ENCODE assay signal across 21 cellular contexts in genomic region chr10:68397005-68397404, GRCh38. TPM values are rescaled to one million over a fixed set of nuclear protein-coding genes. Genes with fewer than 3 reads are reported as not detected.
DNase-seq lines count a peak whose midpoint lies in the region; ATAC-seq, FAIRE-seq and TF ChIP-seq lines count a peak whose summit lies in the region.
"Had no signal": no experiment of that assay in that cellular context is flagged by ENCODE, and none has a peak within 500 bp of the region (broad histone marks: within the 10 kb centered on the region; RNA-seq: fewer than 3 reads in every experiment).

No MANE protein-coding gene starts in this region.

- H3K36me3 ChIP-seq in HepG2 (replicated peaks in 1 of 2; ENCODE audit: control insufficient read depth in 1 of 2, insufficient read depth in 2 of 2, low read length in 2 of 2) (peaks cover 6 to 28% of the 10 kb centered on the region in 2 experiments), right lobe of liver (peaks cover 0 to 45% (median 0%) of the 10 kb centered on the region in 4 donors), A673 (ENCODE audit: insufficient read depth, low read length, poor library complexity, severe bottlenecking) (peaks cover 45% of the 10 kb centered on the region), small intestine (ENCODE audit: control insufficient read depth in 2 of 2, insufficient read depth in 2 of 2, low read length in 2 of 2) (peaks cover 3 to 4% of the 10 kb centered on the region in 2 donors)

- no peak for TF ChIP-seq CTCF in HepG2 (CRISPR knock-in tag; IDR thresholded peaks at IDR 0.05)
- no peak for TF ChIP-seq CTCF in right lobe of liver (IDR thresholded peaks at IDR 0.05)
- no peak for TF ChIP-seq CTCF in A673 (conservative IDR thresholded peaks at IDR 0.05; ENCODE audit: low read depth, low read length)

- H2AFZ ChIP-seq in HepG2 (ENCODE audit: low read length), result no peak overlapping the region

- BruUV-seq in HepG2 (replicated peaks; lab: Mats Ljungman, UMichigan), result no TSS peak
- BruUV-seq in A673 (replicated peaks; lab: Mats Ljungman, UMichigan), result no TSS peak

- no peak overlapping the region for H3K9ac ChIP-seq in HepG2 (ENCODE audit: insufficient read depth, low read depth, low read length)
- H3K9ac ChIP-seq: BLaER1 had no signal

- H4K20me1 ChIP-seq in HepG2 (ENCODE audit: insufficient read depth, low read length), result no peaks in the 10 kb centered on the region

- no peak for ATAC-seq in HepG2
- no peak for ATAC-seq in right lobe of liver
- peak; percentile 90 for ATAC-seq in left colon
- ATAC-seq: A549 had no signal

- CTCF ChIA-PET in HepG2 (lab: Yijun Ruan, JAX; ENCODE audit: low intra/inter-chr PET ratio, low total read pairs) (no interaction called here), A673 (lab: Charles Lee) (interaction anchor here (0.6 kb wide), 1 partner anchor 48 kb away, joined by 5 read pairs; no protein-coding TSS in a partner anchor)

- POLR2A ChIA-PET in HepG2 (lab: Yijun Ruan, JAX) (no interaction called here), A673 (lab: Charles Lee; ENCODE audit: low non-redundant PET) (no interaction called here)

- H3K4me3 ChIP-seq in HepG2 (replicated peaks in 1 of 3; ENCODE audit: insufficient read depth in 1 of 3, low read depth in 2 of 3, low read length in 3 of 3) (no peak overlapping the region), right lobe of liver (no peak overlapping the region), A673 (ENCODE audit: low read depth, low read length, poor library complexity, severe bottlenecking) (no peak overlapping the region), small intestine (ENCODE audit: low read depth in 1 of 2, low read length in 2 of 2) (no peak overlapping the region)
- H3K4me3 ChIP-seq: A549, BLaER1 had no signal

- peaks cover 2% of the 10 kb centered on the region for H3K79me2 ChIP-seq in HepG2 (ENCODE audit: insufficient read depth, low read length)

- H3K27me3 ChIP-seq in HepG2 (ENCODE audit: control insufficient read depth in 1 of 2, insufficient read depth in 2 of 2, low read length in 2 of 2), result no peaks in the 10 kb centered on the region
- H3K27me3 ChIP-seq in right lobe of liver, result no peaks in the 10 kb centered on the region
- no peaks in the 10 kb centered on the region for H3K27me3 ChIP-seq in A673 (replicated peaks; ENCODE audit: insufficient read depth, low read depth, low read length, poor library complexity)
- no peaks in the 10 kb centered on the region for H3K27me3 ChIP-seq in small intestine (ENCODE audit: control insufficient read depth in 2 of 2, insufficient read depth in 2 of 2, low read length in 2 of 2)
- H3K27me3 ChIP-seq: BE2C, BLaER1 had no signal

- no peaks in the 10 kb centered on the region for H3K9me3 ChIP-seq in HepG2 (ENCODE audit: low read length)
- no peaks in the 10 kb centered on the region for H3K9me3 ChIP-seq in right lobe of liver
- H3K9me3 ChIP-seq in A673 (ENCODE audit: low read depth, low read length, poor library complexity, severe bottlenecking), result no peaks in the 10 kb centered on the region
- H3K9me3 ChIP-seq in small intestine (ENCODE audit: control insufficient read depth, low read depth), result no peaks in the 10 kb centered on the region
- H3K9me3 ChIP-seq: A549, BE2C, BLaER1 had no signal

- H3K4me2 ChIP-seq in HepG2 (ENCODE audit: low read depth, low read length), result no peak overlapping the region
- H3K4me2 ChIP-seq: A549, BLaER1 had no signal

- intact Hi-C loops in HepG2 (cut with micrococcal nuclease; ENCODE audit: unreplicated experiment) (no loop called here), right lobe of liver (cut with DNase I) (no loop called here), left colon (cut with DNase I, micrococcal nuclease) (no loop called here), A673 (cut with micrococcal nuclease; ENCODE audit: unreplicated experiment) (no loop called here)

- no peak overlapping the region for H3K27ac ChIP-seq in HepG2 (ENCODE audit: extremely low read length, insufficient read depth, low read length)
- no peak overlapping the region for H3K27ac ChIP-seq in right lobe of liver
- no peak overlapping the region for H3K27ac ChIP-seq in A673 (ENCODE audit: low read depth, low read length, poor library complexity, severe bottlenecking)
- no peak overlapping the region for H3K27ac ChIP-seq in small intestine (ENCODE audit: low read depth in 1 of 2, low read length in 1 of 2)
- H3K27ac ChIP-seq: 22Rv1, A549, BLaER1 had no signal

- TF ChIP-seq POLR2A in HepG2 (IDR thresholded peaks at IDR 0.05; ENCODE audit: insufficient read depth in 1 of 2, low read depth in 2 of 2, low read length in 2 of 2) (no peak), right lobe of liver (IDR thresholded peaks at IDR 0.05) (no peak), H54 (IDR thresholded peaks at IDR 0.05; ENCODE audit: low read depth, low read length) (no peak)

- FAIRE-seq in HepG2 (lab: Jason Lieb, UNC) (no peak), H54 (lab: Jason Lieb, UNC) (peak; percentile 45), small intestine (lab: Jason Lieb, UNC) (no peak)
- FAIRE-seq: A549, G401.6, GM12891 had no signal

- no peak for TF ChIP-seq EP300 in HepG2 (IDR thresholded peaks at IDR 0.05; ENCODE audit: low read depth in 2 of 2, low read length in 2 of 2)
- TF ChIP-seq EP300 in HepG2 (CRISPR knock-in tag; IDR thresholded peaks at IDR 0.05; ENCODE audit: borderline replicate concordance), result no peak

- DNase-seq in HepG2 (ENCODE audit: low spot score) (no peak), right lobe of liver (no peak), H54 (ENCODE audit: insufficient read length, low spot score) (no peak), left colon (no peak), HCEC 1CT (no peak), A673 (ENCODE audit: low spot score) (no peak), small intestine (no peak)
- DNase-seq: ACHN; BE2C; C1 segment of cervical spinal cord; CD4-positive, alpha-beta memory T cell; CD4-positive, CD25-positive, alpha-beta regulatory T cell; CD8-positive, alpha-beta memory T cell; COR-L47; DMS79 treated with DMSO at 0.1 percent for 48 hours; GF-D8 had no signal

- peaks cover 7% of the 10 kb centered on the region; the same call in 1 of the 2 replicates for H3K4me1 ChIP-seq in HepG2 (ENCODE audit: insufficient read depth, low read length)
- H3K4me1 ChIP-seq in right lobe of liver, result no peaks in the 10 kb centered on the region
- peaks cover 9% of the 10 kb centered on the region for H3K4me1 ChIP-seq in A673 (ENCODE audit: insufficient read depth, low read length, poor library complexity, severe bottlenecking)
- no peaks in the 10 kb centered on the region for H3K4me1 ChIP-seq in small intestine (ENCODE audit: control insufficient read depth in 2 of 2, insufficient read depth in 1 of 2, low read depth in 1 of 2, low read length in 1 of 2)
- H3K4me1 ChIP-seq: BE2C, BLaER1 had no signal

- no peak for TF ChIP-seq RAD21 in HepG2 (CRISPR knock-in tag; IDR thresholded peaks at IDR 0.05)

- in situ Hi-C loops in HepG2 (cut with HindIII; ENCODE audit: extremely low pct_ligation_motif_present, low pct_unique_long_range_greater_than_20kb), result no loop called here

- WGBS in HepG2 (ENCODE audit: low lambda C conversion rate), result 83% methylated on average over 1 of the region's 1 CpG
- WGBS in right lobe of liver (ENCODE audit: insufficient coverage, low coverage, low lambda C conversion rate, missing lambda C conversion rate), result 94% methylated on average over 1 of the region's 1 CpG
- 88 to 96% (median 91%) methylated on average over 1 of the region's 1 CpG for WGBS in small intestine, 3 donors

TF ChIP-seq in HepG2, 621 proteins besides CTCF, POLR2A, EP300 and RAD21 (continues in another document):
- TF ChIP-seq ZNF652 (CRISPR knock-in tag; IDR thresholded peaks at IDR 0.05; ENCODE audit: borderline replicate concordance, low read depth), result peak; percentile 77; the same call in 1 of the 2 replicates

RNA-seq across cellular contexts. Expression of gene RUFY2, which starts 10.1 kb away (rescaled TPM):
- total RNA-seq in HepG2 (2016; rRNA removed; fragmentation: Illumina TruSeq; extraction: Trizol) (10.5 and 16.1 TPM in 2 replicates), right lobe of liver (1 to 10 TPM; 4.7 to 9.0 (median 5.6) TPM), left colon (10 to 100 TPM; 21.1 to 22.7 TPM), A673 (2021) (25.8 and 28.8 TPM in 2 replicates)
- total RNA-seq in HepG2 (2016; cell fraction: cytosol; rRNA removed; fragmentation: Illumina TruSeq; extraction: Trizol; ENCODE audit: low read depth), result 28.3 and 28.9 TPM in 2 replicates
- 10.9 and 15.6 TPM in 2 replicates for total RNA-seq in HepG2 (2016; cell fraction: insoluble cytoplasmic fraction; rRNA removed; fragmentation: Illumina TruSeq; extraction: Trizol)
- 18.9 and 23.9 TPM in 2 replicates for total RNA-seq in HepG2 (2016; cell fraction: membrane; rRNA removed; fragmentation: Illumina TruSeq; extraction: Trizol)
- 31.1 and 32.9 TPM in 2 replicates for total RNA-seq in HepG2 (2016; cell fraction: nucleus; rRNA removed; fragmentation: Illumina TruSeq; extraction: Trizol)
- polyA plus RNA-seq in HepG2 (2011; rRNA removed) (6.9 and 10.1 TPM in 2 replicates), small intestine (1 to 10 TPM; 4.5 to 5.4 (median 4.6) TPM)
- 1.8 and 2.9 TPM in 2 replicates for polyA plus RNA-seq in HepG2 (2011; cell fraction: cytosol; rRNA removed)
- polyA plus RNA-seq in HepG2 (2011; cell fraction: nucleus; rRNA removed), result 8.8 and 11.0 TPM in 2 replicates
- polyA plus RNA-seq in HepG2 (2012), result 3.1 and 5.3 TPM in 2 replicates
- polyA plus RNA-seq in HepG2 (2016; cell fraction: cytosol; fragmentation: Illumina TruSeq; extraction: Trizol; ENCODE audit: low read depth), result 0.92 and 1.1 TPM in 2 replicates
- 8.2 and 8.4 TPM in 2 replicates for polyA plus RNA-seq in HepG2 (2016; cell fraction: insoluble cytoplasmic fraction; fragmentation: Illumina TruSeq; extraction: Trizol; ENCODE audit: low read depth)
- 1.9 and 2.2 TPM in 2 replicates for polyA plus RNA-seq in HepG2 (2016; cell fraction: membrane; fragmentation: Illumina TruSeq; extraction: Trizol; ENCODE audit: low read depth)
- 34.2 and 35.6 TPM in 2 replicates for polyA plus RNA-seq in HepG2 (2016; cell fraction: nucleus; fragmentation: Illumina TruSeq; extraction: Trizol; ENCODE audit: insufficient read depth, low read depth)
- polyA minus RNA-seq in HepG2 (2011; rRNA and poly(A)+ RNA removed; ENCODE audit: low replicate concordance), result 3.9 and 6.3 TPM in 2 replicates
- polyA minus RNA-seq in HepG2 (2011; cell fraction: cytosol; rRNA and poly(A)+ RNA removed), result 4.6 and 4.7 TPM in 2 replicates
- 43.3 and 55.6 TPM in 2 replicates for polyA minus RNA-seq in HepG2 (2011; cell fraction: nucleus; rRNA and poly(A)+ RNA removed)
